In genomic region chr3:64445318-64446300, GRCh38 we compare ENCODE assay signal across 9 cellular contexts.
A peak's percentile ranks its signal among the peaks of the same experiment; 100 is the strongest.
DNase-seq lines count a peak whose midpoint lies in the region; ATAC-seq and TF ChIP-seq lines count a peak whose summit lies in the region.
"Had no signal": no experiment of that assay in that cellular context is flagged by ENCODE, and none has a peak within 500 bp of the region (broad histone marks: within the 10 kb centered on the region; RNA-seq: fewer than 3 reads in every experiment).

No MANE protein-coding gene starts in this region.

- intact Hi-C loops in colonic mucosa (cut with DNase I): no loop called here
- intact Hi-C loops in right lobe of liver (cut with DNase I): no loop called here

- H3K27ac ChIP-seq in colonic mucosa (no peak overlapping the region), right lobe of liver (no peak overlapping the region)

- DNase-seq in 8988T (peak; percentile 79), colonic mucosa (peak; percentile 34), right lobe of liver (peak in 1 of 3 donors; percentile 27), SW 1271 (lab: John Stamatoyannopoulos, UW) (no peak)
- DNase-seq in activated T-cell treated with anti-CD3 and anti-CD28 coated beads, Interleukin-2, amount 50 U/mL, for 48 hours: no peak
- DNase-seq in activated CD8-positive, alpha-beta memory T cell treated with anti-CD3 and anti-CD28 coated beads for 24 hours: no peak
- DNase-seq: activated B cell treated with CpG ODN at 0.5 μM for 24 hours had no signal

- no peak overlapping the region for H3K9ac ChIP-seq in colonic mucosa (ENCODE audit: low read depth in 2 of 2, low read length in 2 of 2)

- peak overlapping the region; percentile 39 for H3K4me3 ChIP-seq in colonic mucosa
- H3K4me3 ChIP-seq in right lobe of liver: peak overlapping the region in 1 of 3 donors; percentile 41

- TF ChIP-seq CTCF in colonic mucosa (IDR thresholded peaks at IDR 0.05) (no peak), right lobe of liver (IDR thresholded peaks at IDR 0.05) (no peak)

- no peaks in the 10 kb centered on the region for H3K9me3 ChIP-seq in colonic mucosa
- H3K9me3 ChIP-seq in right lobe of liver: no peaks in the 10 kb centered on the region

- no peak for TF ChIP-seq POLR2A in right lobe of liver (IDR thresholded peaks at IDR 0.05)

- WGBS in right lobe of liver (ENCODE audit: insufficient coverage, low coverage, low lambda C conversion rate, missing lambda C conversion rate): 21% methylated on average over 21 of the region's 51 CpGs

- peak; percentile 48 for ATAC-seq in HG03432 (IDR thresholded peaks at IDR 0.05; ENCODE audit: unreplicated experiment)
- peak; percentile 40 to 65 (median 50) for ATAC-seq in right lobe of liver
- ATAC-seq in HG02759 (IDR thresholded peaks at IDR 0.05; ENCODE audit: unreplicated experiment): no peak

- no peaks in the 10 kb centered on the region for H3K4me1 ChIP-seq in colonic mucosa
- peaks cover 0 to 9% (median 0%) of the 10 kb centered on the region in 4 donors for H3K4me1 ChIP-seq in right lobe of liver

- H3K27me3 ChIP-seq in colonic mucosa (no peaks in the 10 kb centered on the region), right lobe of liver (peaks cover 0 to 9% of the 10 kb centered on the region in 2 donors)

- H3K36me3 ChIP-seq in colonic mucosa (no peaks in the 10 kb centered on the region), right lobe of liver (no peaks in the 10 kb centered on the region)

Comparison
In these comparisons a context has a peak if more than half of its experiments do, and no peak if none do; other contexts are left out.
1. DNase-seq: peak in 8988T (single experiment) and colonic mucosa (single experiment); none in SW 1271 (0 of 2), activated T-cell treated with anti-CD3 and anti-CD28 coated beads, Interleukin-2, amount 50 U/mL, for 48 hours (0 of 2) and activated CD8-positive, alpha-beta memory T cell treated with anti-CD3 and anti-CD28 coated beads for 24 hours (single experiment).